In the genomic region with DNA sequence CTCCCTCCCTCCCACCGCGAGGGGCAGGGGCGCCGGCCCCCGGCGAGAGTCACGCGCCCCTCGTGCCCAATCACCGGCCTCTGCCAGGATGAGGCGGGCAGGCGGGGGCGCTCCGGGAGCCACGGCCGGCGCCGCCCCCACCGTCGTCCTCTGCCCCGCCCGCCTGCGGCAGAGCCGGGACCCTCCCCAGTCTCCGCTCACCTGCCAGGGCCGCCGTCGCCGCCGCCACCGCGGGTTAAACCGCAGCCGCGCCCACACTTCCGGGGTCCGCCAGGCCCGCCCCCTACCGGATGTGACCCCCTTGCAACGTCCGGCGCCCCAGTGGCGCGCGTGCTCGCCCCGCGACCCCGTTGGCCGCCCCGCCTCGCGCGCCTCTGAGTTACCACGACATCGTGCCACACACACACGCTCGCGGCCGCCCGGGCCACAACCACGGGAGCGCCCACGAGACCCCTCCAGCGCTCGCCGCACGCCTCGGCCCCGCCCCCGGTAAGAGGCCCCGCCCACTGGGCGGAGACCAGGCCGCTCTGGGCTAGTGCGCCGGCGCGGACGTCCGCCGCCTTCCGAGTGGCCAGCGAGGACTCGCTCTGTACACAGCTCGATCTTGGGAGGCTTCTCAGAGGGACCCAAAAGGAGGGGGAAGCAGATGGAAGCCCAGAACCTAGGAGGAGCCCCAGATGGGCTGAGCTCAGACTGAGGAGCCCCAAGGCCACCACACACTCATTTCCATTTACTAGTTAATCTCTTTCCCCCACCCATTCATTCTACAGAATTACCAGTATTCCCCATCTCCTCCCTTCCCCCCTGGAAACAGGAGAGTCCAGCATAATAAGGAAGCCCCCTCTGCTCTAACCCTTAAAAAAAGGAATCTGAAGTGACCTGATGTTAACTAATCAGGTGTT, we compare ENCODE assay signal across 8 cellular contexts. TPM values are rescaled to one million over a fixed set of nuclear protein-coding genes. Genes with fewer than 3 reads are reported as not detected.
A peak's percentile ranks its signal among the peaks of the same experiment; 100 is the strongest.
DNase-seq lines count a peak whose midpoint lies in the region; ATAC-seq and TF ChIP-seq lines count a peak whose summit lies in the region.

Gene VPS37C (minus strand): TSS at position 237 of the 902 bp plus-strand sequence. CDS start 22,597 bp downstream, outside the sequence.

- in situ Hi-C loops in ACHN (cut with HindIII; ENCODE audit: low pct_ligation_motif_present, low pct_unique_long_range_greater_than_20kb, low sequenced_read_pairs) (no loop called here), T47D (cut with HindIII; ENCODE audit: low pct_unique_long_range_greater_than_20kb, low sequenced_read_pairs) (no loop called here)

- H3K4me3 ChIP-seq in iPS-18c (ENCODE audit: insufficient read depth, low read depth, low read length) (peak within 1 kb of the TSS; percentile 96), skeletal muscle tissue (ENCODE audit: low read length in 3 of 3) (peak within 1 kb of the TSS; percentile 88 to 94 (median 89))

- H3K27ac ChIP-seq in VCaP = peak within 1 kb of the TSS; percentile 99
- H3K27ac ChIP-seq in skeletal muscle tissue (ENCODE audit: low read depth, low read length) = peak within 1 kb of the TSS; percentile 91

- peaks cover 22 to 31% (median 25%) of the 10 kb centered on the region in 3 donors for H3K4me1 ChIP-seq in skeletal muscle tissue (ENCODE audit: control insufficient read depth in 3 of 3, insufficient read depth in 3 of 3, low read length in 3 of 3)

- ATAC-seq in GM18870 (IDR thresholded peaks at IDR 0.05; ENCODE audit: unreplicated experiment) (peak; percentile 44), HG03103 (IDR thresholded peaks at IDR 0.05; ENCODE audit: low read depth, unreplicated experiment) (peak; percentile 63)

- H3K9me3 ChIP-seq in iPS-18c (ENCODE audit: control insufficient read depth, insufficient read depth, low read length) (no peaks in the 10 kb centered on the region), skeletal muscle tissue (ENCODE audit: control insufficient read depth in 3 of 3, low read length in 3 of 3) (no peaks in the 10 kb centered on the region)

- no peaks in the 10 kb centered on the region for H3K36me3 ChIP-seq in skeletal muscle tissue (ENCODE audit: control insufficient read depth in 3 of 3, insufficient read depth in 3 of 3, low read length in 3 of 3)

- H3K27me3 ChIP-seq in skeletal muscle tissue (ENCODE audit: control insufficient read depth in 3 of 3, insufficient read depth in 3 of 3, low read length in 3 of 3) = no peaks in the 10 kb centered on the region

- H3K9ac ChIP-seq in skeletal muscle tissue (ENCODE audit: low read depth in 1 of 3, low read length in 3 of 3) = peak within 1 kb of the TSS; percentile 67 to 87 (median 78)

- DNase-seq in ACHN = peak; percentile 83
- peak; percentile 93 for DNase-seq in NCI-H2196 (lab: John Stamatoyannopoulos, UW; ENCODE audit: unreplicated experiment)
- DNase-seq in T47D (ENCODE audit: low read depth in 1 of 2, low spot score in 1 of 2) = peak; percentile 90 to 97

- TF ChIP-seq CTCF in VCaP (conservative IDR thresholded peaks at IDR 0.05) = no peak

RNA-seq across cellular contexts. Expression of gene VPS37C, which starts in this region (rescaled TPM):
- total RNA-seq in skeletal muscle tissue = 5.7 TPM

Comparison
In these comparisons a context has a peak if more than half of its experiments do, and no peak if none do; other contexts are left out.
1. Peak in every context shown above with its lines: DNase-seq, ATAC-seq, H3K4me3 ChIP-seq and H3K27ac ChIP-seq.